In the genomic region with DNA sequence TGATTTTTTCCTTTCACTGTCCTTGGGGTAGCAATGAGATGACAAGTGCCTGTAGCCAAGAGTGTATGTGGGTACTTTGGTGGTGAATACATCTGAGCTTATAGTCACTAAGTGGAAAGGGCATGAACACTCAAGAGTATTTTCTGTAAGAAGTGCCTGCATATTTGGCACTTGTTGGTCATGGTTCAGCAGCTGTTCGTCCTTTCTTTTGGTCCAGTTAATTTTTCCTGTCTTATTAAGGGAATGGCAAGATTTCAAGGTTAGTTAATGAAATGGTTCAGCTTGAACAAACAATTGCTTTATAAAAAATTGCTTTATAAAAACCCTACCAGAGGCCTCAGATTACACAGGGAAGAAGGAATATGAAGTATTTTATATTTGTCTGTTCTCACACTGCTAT, we compare ENCODE assay signal across 18 cellular contexts. TPM values are rescaled to one million over a fixed set of nuclear protein-coding genes. Genes with fewer than 3 reads are reported as not detected.
DNase-seq lines count a peak whose midpoint lies in the region; ATAC-seq and TF ChIP-seq lines count a peak whose summit lies in the region.
"Had no signal": no experiment of that assay in that cellular context is flagged by ENCODE, and none has a peak within 500 bp of the region (broad histone marks: within the 10 kb centered on the region; RNA-seq: fewer than 3 reads in every experiment).

No MANE protein-coding gene starts in this region.

- no peak overlapping the region for H2BK12ac ChIP-seq in mesenchymal stem cell (ENCODE audit: low read length in 2 of 2)

- H2BK120ac ChIP-seq in mesenchymal stem cell (ENCODE audit: low read depth, low read length): no peak overlapping the region

- peaks cover 0 to 5% of the 10 kb centered on the region in 2 experiments for H3K36me3 ChIP-seq in mesenchymal stem cell (ENCODE audit: control insufficient read depth in 1 of 2, insufficient read depth in 2 of 2, low read depth in 1 of 2, low read length in 2 of 2)
- H3K36me3 ChIP-seq in mucosa of descending colon (ENCODE audit: low read depth): no peaks in the 10 kb centered on the region
- H3K36me3 ChIP-seq: SJSA1 had no signal

- TF ChIP-seq CTCF in astrocyte of the cerebellum (IDR thresholded peaks at IDR 0.05; ENCODE audit: low read depth, low read length, missing control alignments) (no peak), mucosa of descending colon (IDR thresholded peaks at IDR 0.05) (no peak)

- H3K14ac ChIP-seq in mesenchymal stem cell (ENCODE audit: low read length in 2 of 2): no peak overlapping the region

- no peak overlapping the region for H4K8ac ChIP-seq in mesenchymal stem cell (ENCODE audit: low read length)

- no peak overlapping the region for H3K4me2 ChIP-seq in mesenchymal stem cell (ENCODE audit: low read length, poor library complexity, severe bottlenecking)
- H3K4me2 ChIP-seq: KMS-11, PC-9 had no signal

- ATAC-seq in mucosa of descending colon: no peak
- ATAC-seq in left cardiac atrium: no peak
- no peak for ATAC-seq in HG03039 (IDR thresholded peaks at IDR 0.05; ENCODE audit: unreplicated experiment)
- ATAC-seq: HepG2 had no signal

- no peak overlapping the region for H3K4me3 ChIP-seq in astrocyte of the cerebellum (ENCODE audit: low read depth, low read length)
- no peak overlapping the region for H3K4me3 ChIP-seq in mesenchymal stem cell (ENCODE audit: insufficient read depth in 1 of 2, low read depth in 1 of 2, low read length in 2 of 2)
- H3K4me3 ChIP-seq in mucosa of descending colon: no peak overlapping the region
- H3K4me3 ChIP-seq: PC-9, SJSA1 had no signal

- H3K27me3 ChIP-seq in mesenchymal stem cell (ENCODE audit: control insufficient read depth in 1 of 2, insufficient read depth in 1 of 2, low read length in 2 of 2): no peaks in the 10 kb centered on the region
- H3K27me3 ChIP-seq: SJSA1 had no signal

- H3K9me3 ChIP-seq in mesenchymal stem cell (ENCODE audit: control insufficient read depth, low read length): no peaks in the 10 kb centered on the region
- no peaks in the 10 kb centered on the region for H3K9me3 ChIP-seq in mucosa of descending colon
- H3K9me3 ChIP-seq: SJSA1 had no signal

- H3K4ac ChIP-seq in mesenchymal stem cell (ENCODE audit: low read depth in 1 of 2, low read length in 2 of 2): no peak overlapping the region

- DNase-seq in G401 (ENCODE audit: low spot score): peak; percentile 51
- peak; percentile 58 for DNase-seq in NCI-H1105 treated with DMSO at 0.1 percent for 48 hours (lab: John Stamatoyannopoulos, UW)
- peak; percentile 24 for DNase-seq in astrocyte of the cerebellum (ENCODE audit: low read depth)
- peak; percentile 9 for DNase-seq in mesenchymal stem cell
- DNase-seq in mucosa of descending colon: no peak
- DNase-seq in NCI-H345 (lab: John Stamatoyannopoulos, UW): no peak
- DNase-seq in left cardiac atrium: no peak
- DNase-seq: H9, NCI-H1694, NCI-H2107, NCI-H748 treated with DMSO at 0.1 percent for 48 hours, PC-9 had no signal

- intact Hi-C loops in mucosa of descending colon (cut with DNase I, micrococcal nuclease): no loop called here
- intact Hi-C loops in left cardiac atrium (cut with DNase I): no loop called here

- H3K27ac ChIP-seq in mesenchymal stem cell (ENCODE audit: low read length, poor library complexity, severe bottlenecking): no peak overlapping the region
- H3K27ac ChIP-seq: C4-2B, KMS-11, PC-9, SJSA1 had no signal

- peaks cover 2% of the 10 kb centered on the region for H3K4me1 ChIP-seq in mesenchymal stem cell (ENCODE audit: control insufficient read depth, insufficient read depth, low read depth, low read length)
- H3K4me1 ChIP-seq in mucosa of descending colon (ENCODE audit: low read depth): no peaks in the 10 kb centered on the region

- no peak overlapping the region for H3K23ac ChIP-seq in mesenchymal stem cell (ENCODE audit: low read length in 2 of 2)

- no peak overlapping the region for H2AFZ ChIP-seq in mesenchymal stem cell (ENCODE audit: low read depth, low read length)
- H2AFZ ChIP-seq: PC-9 had no signal

- no peak overlapping the region for H4K91ac ChIP-seq in mesenchymal stem cell (ENCODE audit: low read length)

- H2AK5ac ChIP-seq in mesenchymal stem cell (ENCODE audit: low read length, severe bottlenecking): no peak overlapping the region

- H3K9ac ChIP-seq in mesenchymal stem cell (ENCODE audit: low read length): no peak overlapping the region
- H3K9ac ChIP-seq: KMS-11 had no signal

- H2BK5ac ChIP-seq in mesenchymal stem cell (ENCODE audit: low read depth, low read length, poor library complexity, severe bottlenecking): no peak overlapping the region

- no peak overlapping the region for H3K18ac ChIP-seq in mesenchymal stem cell (ENCODE audit: low read depth in 1 of 2, low read length in 2 of 2)

- in situ Hi-C loops in G401 (cut with HindIII; ENCODE audit: low sequenced_read_pairs): no loop called here
- in situ Hi-C loops in astrocyte of the cerebellum (cut with HindIII; ENCODE audit: low sequenced_read_pairs): no loop called here

- H3K79me1 ChIP-seq in mesenchymal stem cell (replicated peaks; ENCODE audit: low read length, poor library complexity, severe bottlenecking): no peaks in the 10 kb centered on the region

- no peak overlapping the region for H2BK15ac ChIP-seq in mesenchymal stem cell (ENCODE audit: low read depth, poor library complexity, severe bottlenecking)

- 67% methylated on average over 1 of the region's 1 CpG for WGBS in mesenchymal stem cell

RNA-seq across cellular contexts. Expression of gene GPR52, which starts 48.6 kb away (rescaled TPM):
- total RNA-seq in G401 (2014; rRNA removed; shearing (Covaris generic)): not detected in 2 replicates
- not detected for polyA plus RNA-seq in mesenchymal stem cell (2013, experiment 1 of 2)
- not detected for polyA plus RNA-seq in mesenchymal stem cell (2013, experiment 2 of 2)
- total RNA-seq in mucosa of descending colon: 1 to 10 TPM; 1.6 to 4.7 (median 2.9) TPM
- total RNA-seq in left cardiac atrium: 1 to 10 TPM; 1.5 to 2.2 TPM
- total RNA-seq: M059J had no signal

Comparison
In these comparisons a context has a peak if more than half of its experiments do, and no peak if none do; other contexts are left out.
1. DNase-seq: peak in G401 (single experiment), NCI-H1105 treated with DMSO at 0.1 percent for 48 hours (single experiment), astrocyte of the cerebellum (single experiment) and mesenchymal stem cell (single experiment); none in mucosa of descending colon (0 of 3), NCI-H345 (single experiment) and left cardiac atrium (single experiment).